ENCODE assay signal across 8 cellular contexts in genomic region chr18:31942999-31943894, GRCh38.
DNase-seq lines count a peak whose midpoint lies in the region; ATAC-seq lines count a peak whose summit lies in the region.

TRAPPC8 (minus strand) TSS chr18:31943128; CDS start chr18:31942764, 364 bp downstream.

- ATAC-seq in GM19467 (IDR thresholded peaks at IDR 0.05; ENCODE audit: unreplicated experiment) = peak; percentile 78

- peak; percentile 99 for DNase-seq in COLO668 (lab: John Stamatoyannopoulos, UW; ENCODE audit: unreplicated experiment)
- peak; percentile 85 for DNase-seq in HS-27A (ENCODE audit: low read depth)
- peak; percentile 86 for DNase-seq in NK-92 (lab: John Stamatoyannopoulos, UW; ENCODE audit: unreplicated experiment)
- peak; percentile 95 for DNase-seq in activated CD8-positive, alpha-beta memory T cell treated with anti-CD3 and anti-CD28 coated beads for 24 hours
- peak; percentile 92 for DNase-seq in effector CD8-positive, alpha-beta T cell (lab: John Stamatoyannopoulos, UW)
- peak; percentile 99 for DNase-seq in medulla oblongata (ENCODE audit: extremely low spot score)
- DNase-seq in stimulated activated CD8-positive, alpha-beta memory T cell treated with anti-CD3 and anti-CD28 coated beads, Interleukin-12 subunit alpha, Interleukin-12 subunit beta, amount 100 ng/mL, for 1 hour (ENCODE audit: low read depth) = peak; percentile 83

Comparison
In these comparisons a context has a peak if more than half of its experiments do, and no peak if none do; other contexts are left out.
1. Peak in every context shown above with its lines: DNase-seq and ATAC-seq.